10 cellular contexts compared by ENCODE assay signal in the genomic region with DNA sequence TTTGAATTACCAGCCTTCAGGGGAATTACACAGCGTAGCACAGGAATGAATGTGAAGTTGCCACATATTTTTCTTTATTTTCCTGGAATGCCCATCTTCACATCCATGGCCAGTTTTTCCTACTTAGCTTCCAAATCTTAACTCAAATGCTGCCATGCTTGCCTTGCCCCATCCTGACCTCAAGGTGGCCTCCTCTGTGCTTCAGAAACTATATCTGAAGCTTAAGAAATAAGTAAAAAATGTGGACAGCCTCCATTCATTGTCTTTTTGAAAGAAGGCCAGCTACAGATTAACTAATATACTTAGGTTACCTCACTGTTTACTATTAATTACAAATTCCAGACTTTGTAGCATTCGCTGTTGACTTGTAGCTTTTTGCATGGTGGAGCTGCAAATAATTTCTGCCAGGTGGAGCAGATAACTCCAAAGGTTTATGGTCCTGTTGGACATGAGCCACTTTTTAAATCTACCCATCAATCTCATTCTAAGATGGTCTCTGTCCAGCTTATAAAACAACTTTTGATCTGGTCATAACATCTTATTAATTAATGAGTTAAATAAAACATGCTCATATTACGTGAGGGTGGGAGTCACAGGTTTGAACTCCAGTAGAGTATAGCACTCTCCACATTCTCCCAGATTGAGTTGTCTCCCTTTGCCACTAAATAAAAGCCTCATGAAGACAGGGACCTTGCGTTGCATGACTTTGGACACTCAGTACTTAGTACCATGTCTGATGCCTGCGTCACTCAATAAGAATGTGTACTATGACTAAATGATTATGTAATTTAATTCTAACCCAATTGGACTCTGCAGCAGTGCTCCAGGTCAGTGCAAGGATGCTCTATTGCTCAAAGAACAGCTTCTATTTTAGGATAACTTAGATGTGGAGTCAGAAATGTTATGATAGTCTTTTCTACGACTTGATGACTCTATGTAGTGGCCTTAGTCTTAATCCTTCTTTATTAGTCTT.
DNase-seq lines count a peak whose midpoint lies in the region; ATAC-seq, FAIRE-seq and TF ChIP-seq lines count a peak whose summit lies in the region.
"Had no signal": no experiment of that assay in that cellular context is flagged by ENCODE, and none has a peak within 500 bp of the region (broad histone marks: within the 10 kb centered on the region; RNA-seq: fewer than 3 reads in every experiment).

No MANE protein-coding gene starts in this region.

- H3K4me3 ChIP-seq in endothelial cell of umbilical vein (replicated peaks in 1 of 3; ENCODE audit: insufficient read depth in 1 of 3, low read depth in 1 of 3, low read length in 3 of 3) (no peak overlapping the region), tibial nerve (no peak overlapping the region)

- H3K27me3 ChIP-seq in endothelial cell of umbilical vein (ENCODE audit: control insufficient read depth in 2 of 2, insufficient read depth in 2 of 2, low read length in 2 of 2) (no peaks in the 10 kb centered on the region), tibial nerve (no peaks in the 10 kb centered on the region)

- peak; percentile 9 for DNase-seq in NCI-H748 (lab: John Stamatoyannopoulos, UW; ENCODE audit: unreplicated experiment)
- DNase-seq in NCI-H748 treated with DMSO at 0.1 percent for 48 hours (lab: John Stamatoyannopoulos, UW) = no peak
- DNase-seq in NCI-H524 treated with DMSO at 0.1 percent for 48 hours (lab: John Stamatoyannopoulos, UW) = peak; percentile 4
- DNase-seq in endothelial cell of umbilical vein (ENCODE audit: low read depth, low spot score) = peak; percentile 26
- DNase-seq in renal cortical epithelial cell (ENCODE audit: low read depth) = peak; percentile 66
- DNase-seq in tibial nerve (ENCODE audit: low spot score in 2 of 2) = no peak
- DNase-seq in NCI-H446 treated with DMSO at 0.1 percent for 48 hours (lab: John Stamatoyannopoulos, UW) = no peak
- DNase-seq: NCI-H510A; stimulated activated naive CD4-positive, alpha-beta T cell treated with Interleukin-2 at 50 U/mL for 16 hours had no signal

- TF ChIP-seq CTCF in endothelial cell of umbilical vein (IDR thresholded peaks at IDR 0.05; ENCODE audit: extremely low read depth in 1 of 2, insufficient read depth in 1 of 2, low read depth in 1 of 2, low read length in 2 of 2) (peak; percentile 16 to 31), tibial nerve (IDR thresholded peaks at IDR 0.05) (peak in 1 of 5 experiments; percentile 10)

- no peak for TF ChIP-seq EP300 in tibial nerve (IDR thresholded peaks at IDR 0.05)

- CTCF ChIA-PET in endothelial cell of umbilical vein (lab: Charles Lee) = interaction anchor here (0.7 to 3.0 kb wide), 23 partner anchors 10 to 1510 kb away, joined by 3 to 49 read pairs (median 4); partner anchors contain the start of gene CITED2

- intact Hi-C loops in endothelial cell of umbilical vein (cut with micrococcal nuclease) = loop anchor here (5.0 kb wide), 3 partner anchors 76 to 869 kb away; no protein-coding TSS in a partner anchor

- 86 to 88% methylated on average over 6 of the region's 6 CpGs for WGBS in tibial nerve, 2 donors

- ATAC-seq in HG02981 (IDR thresholded peaks at IDR 0.05; ENCODE audit: unreplicated experiment) = no peak

- POLR2A ChIA-PET in endothelial cell of umbilical vein (lab: Charles Lee) = interaction anchor here (2.5 kb wide), 1 partner anchor 678 kb away, joined by 17 read pairs; the partner anchor contains the start of gene CITED2

- BruUV-seq in endothelial cell of umbilical vein (replicated peaks; lab: Mats Ljungman, UMichigan) = no TSS peak

- H3K27ac ChIP-seq in endothelial cell of umbilical vein (ENCODE audit: insufficient read depth, low read depth, low read length) = no peak overlapping the region
- no peak overlapping the region for H3K27ac ChIP-seq in tibial nerve

- H3K36me3 ChIP-seq in endothelial cell of umbilical vein (ENCODE audit: control insufficient read depth in 2 of 2, extremely low read depth in 1 of 2, insufficient read depth in 2 of 2, low read length in 2 of 2) (no peaks in the 10 kb centered on the region), tibial nerve (no peaks in the 10 kb centered on the region)

- H4K20me1 ChIP-seq in endothelial cell of umbilical vein (replicated peaks; ENCODE audit: control insufficient read depth, extremely low read depth, insufficient read depth, low read length) = no peaks in the 10 kb centered on the region

- H3K9ac ChIP-seq in endothelial cell of umbilical vein (replicated peaks; ENCODE audit: extremely low read depth, insufficient read depth, low read length) = no peak overlapping the region

- H3K9me1 ChIP-seq in endothelial cell of umbilical vein (replicated peaks; ENCODE audit: control insufficient read depth, extremely low read depth, insufficient read depth, low read length) = no peaks in the 10 kb centered on the region

- H3K4me1 ChIP-seq in endothelial cell of umbilical vein (ENCODE audit: control insufficient read depth, extremely low read depth, insufficient read depth, low read length) (peaks cover 7% of the 10 kb centered on the region), tibial nerve (no peaks in the 10 kb centered on the region)

- no peak overlapping the region for H2AFZ ChIP-seq in endothelial cell of umbilical vein (ENCODE audit: low read depth, low read length)

- FAIRE-seq in endothelial cell of umbilical vein (lab: Jason Lieb, UNC) = peak; percentile 47

- H3K9me3 ChIP-seq in endothelial cell of umbilical vein (replicated peaks; ENCODE audit: control insufficient read depth, insufficient read depth, low read length) = no peaks in the 10 kb centered on the region
- H3K9me3 ChIP-seq in tibial nerve = no peaks in the 10 kb centered on the region

- H3K4me2 ChIP-seq in endothelial cell of umbilical vein (ENCODE audit: insufficient read depth, low read length) = no peak overlapping the region

- no peaks in the 10 kb centered on the region for H3K79me2 ChIP-seq in endothelial cell of umbilical vein (ENCODE audit: control insufficient read depth, insufficient read depth, low read length)

- TF ChIP-seq POLR2A in endothelial cell of umbilical vein (IDR thresholded peaks at IDR 0.05; ENCODE audit: low read depth, low read length) = no peak
- no peak for TF ChIP-seq POLR2A in tibial nerve (IDR thresholded peaks at IDR 0.05)

- dilution Hi-C loops in endothelial cell of umbilical vein (cut with MboI; ENCODE audit: extremely low pct_ligation_motif_present, low sequenced_read_pairs) = no loop called here

TF ChIP-seq in endothelial cell of umbilical vein, 7 proteins besides CTCF, POLR2A, EP300 and RAD21:
- TF ChIP-seq POLR2AphosphoS5 (IDR thresholded peaks at IDR 0.05; ENCODE audit: insufficient read depth, low read depth, low read length) (no peak), MYC (IDR thresholded peaks at IDR 0.05; ENCODE audit: low read depth, low read length) (no peak), JUN (IDR thresholded peaks at IDR 0.05; ENCODE audit: borderline replicate concordance, insufficient read depth, insufficient read length, low read depth) (no peak), EZH2 (IDR thresholded peaks at IDR 0.05; ENCODE audit: borderline replicate concordance, low read depth, low read length, severe bottlenecking) (no peak), GATA2 (IDR thresholded peaks at IDR 0.05; ENCODE audit: insufficient read depth, insufficient read length, low read depth, low read length) (no peak), FOS (IDR thresholded peaks at IDR 0.05; ENCODE audit: borderline replicate concordance, insufficient read depth, low read length) (no peak)
- TF ChIP-seq, protein P1, sequence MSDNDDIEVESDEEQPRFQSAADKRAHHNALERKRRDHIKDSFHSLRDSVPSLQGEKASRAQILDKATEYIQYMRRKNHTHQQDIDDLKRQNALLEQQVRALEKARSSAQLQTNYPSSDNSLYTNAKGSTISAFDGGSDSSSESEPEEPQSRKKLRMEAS (IDR thresholded peaks at IDR 0.05; ENCODE audit: insufficient read depth, insufficient read length) = no peak

Comparison
In these comparisons a context has a peak if more than half of its experiments do, and no peak if none do; other contexts are left out.
1. DNase-seq: peak in NCI-H748 (single experiment), NCI-H524 treated with DMSO at 0.1 percent for 48 hours (single experiment), endothelial cell of umbilical vein (single experiment) and renal cortical epithelial cell (single experiment); none in NCI-H748 treated with DMSO at 0.1 percent for 48 hours (single experiment), tibial nerve (0 of 2) and NCI-H446 treated with DMSO at 0.1 percent for 48 hours (single experiment).